In genomic region chr15:34342737-34343575, GRCh38 we compare ENCODE assay signal across 1 cellular context.
TF ChIP-seq lines count a peak whose summit lies in the region.

Gene NOP10 (minus strand): TSS chr15:34343136. CDS start chr15:34343073, 63 bp downstream.
Gene NUTM1 (plus strand): TSS chr15:34343315. CDS start chr15:34343697, 382 bp downstream.

TF ChIP-seq in K562, 482 proteins besides CTCF, POLR2A, EP300 and RAD21 (continued from another document and continues in another):
- no peak for TF ChIP-seq ZBTB43 (CRISPR knock-in tag; IDR thresholded peaks at IDR 0.05)
- 0 out of 2 replicates have a peak, but pooled peaks have one; percentile 19 for TF ChIP-seq ZNF384 (IDR thresholded peaks at IDR 0.05; ENCODE audit: low read depth, low read length)
- TF ChIP-seq PRPF4 (IDR thresholded peaks at IDR 0.05; ENCODE audit: insufficient read depth, low read depth, low read length, poor library complexity, severe bottlenecking) = no peak
- no peak for TF ChIP-seq ZNF778 (CRISPR knock-in tag; IDR thresholded peaks at IDR 0.05)
- TF ChIP-seq ZNF780A (CRISPR knock-in tag; IDR thresholded peaks at IDR 0.05) = no peak
- TF ChIP-seq ZNF165 (CRISPR knock-in tag; IDR thresholded peaks at IDR 0.05; ENCODE audit: borderline replicate concordance) = no peak
- peak; percentile 97 for TF ChIP-seq USF2 (CRISPR knock-in tag; IDR thresholded peaks at IDR 0.05)
- 0 out of 2 replicates have a peak, but pooled peaks have one; percentile 12 for TF ChIP-seq MEF2D (tag; conservative IDR thresholded peaks at IDR 0.05; ENCODE audit: low read depth)
- peak; percentile 57 for TF ChIP-seq SMC3 (conservative IDR thresholded peaks at IDR 0.05; ENCODE audit: insufficient read depth, low read depth, low read length)
- TF ChIP-seq ZBTB5 (IDR thresholded peaks at IDR 0.05) = peak; percentile 80
- TF ChIP-seq KLF13 (tag; IDR thresholded peaks at IDR 0.05; ENCODE audit: borderline replicate concordance, low read depth) = no peak
- TF ChIP-seq SMARCE1 (IDR thresholded peaks at IDR 0.05) = peak; percentile 71
- peak; percentile 94 for TF ChIP-seq ZBTB40 (IDR thresholded peaks at IDR 0.05)
- no peak for TF ChIP-seq ZBTB40 (CRISPR knock-in tag; IDR thresholded peaks at IDR 0.05)
- no peak for TF ChIP-seq ZNF561 (CRISPR knock-in tag; conservative IDR thresholded peaks at IDR 0.05)
- no peak for TF ChIP-seq HEY1 (CRISPR knock-in tag; IDR thresholded peaks at IDR 0.05; ENCODE audit: borderline replicate concordance)
- TF ChIP-seq FOXK1 (CRISPR knock-in tag; IDR thresholded peaks at IDR 0.05; ENCODE audit: borderline replicate concordance) = peak; percentile 67; the same call in 1 of the 2 replicates
- peak; percentile 79; the same call in 1 of the 2 replicates for TF ChIP-seq JUN (IDR thresholded peaks at IDR 0.05; ENCODE audit: borderline replicate concordance, low read depth, low read length)
- peak; percentile 58; the same call in 1 of the 2 replicates for TF ChIP-seq JUN (CRISPR knock-in tag; IDR thresholded peaks at IDR 0.05; ENCODE audit: borderline replicate concordance)
- no peak for TF ChIP-seq U2AF1 (optimal IDR thresholded peaks at IDR 0.05; ENCODE audit: low read depth, low read length)
- peak; percentile 50 to 52; a peak in 2 of 4 replicates for TF ChIP-seq ARNT (IDR thresholded peaks at IDR 0.05)
- TF ChIP-seq CHD4 (IDR thresholded peaks at IDR 0.05; ENCODE audit: insufficient read depth, insufficient replicate concordance, low read depth, low read length, poor library complexity, severe bottlenecking) = no peak
- TF ChIP-seq SRSF9 (IDR thresholded peaks at IDR 0.05; ENCODE audit: borderline replicate concordance, low read depth, low read length) = no peak
- peak; percentile 85 for TF ChIP-seq RBBP5 (IDR thresholded peaks at IDR 0.05; ENCODE audit: borderline replicate concordance, insufficient read depth, low read length, poor library complexity, severe bottlenecking)
- TF ChIP-seq ZNF232 (CRISPR knock-in tag; IDR thresholded peaks at IDR 0.05) = no peak; the same call in 1 of the 2 replicates
- TF ChIP-seq ADNP (tag; IDR thresholded peaks at IDR 0.05) = peak; percentile 90
- TF ChIP-seq PHB (CRISPR knock-in tag; IDR thresholded peaks at IDR 0.05) = no peak
- TF ChIP-seq ZNF655 (CRISPR knock-in tag; IDR thresholded peaks at IDR 0.05) = no peak
- peak; percentile 78 for TF ChIP-seq C11orf30 (IDR thresholded peaks at IDR 0.05; ENCODE audit: low read depth)
- TF ChIP-seq ZNF174 (CRISPR knock-in tag; IDR thresholded peaks at IDR 0.05) = no peak
- no peak for TF ChIP-seq ZFPM2 (CRISPR knock-in tag; IDR thresholded peaks at IDR 0.05)
- TF ChIP-seq MXI1 (IDR thresholded peaks at IDR 0.05; ENCODE audit: low read depth, low read length) = no peak
- peak; percentile 30; the same call in 1 of the 2 replicates for TF ChIP-seq DMBX1 (CRISPR knock-in tag; IDR thresholded peaks at IDR 0.05; ENCODE audit: borderline replicate concordance)
- TF ChIP-seq HOMEZ (CRISPR knock-in tag; IDR thresholded peaks at IDR 0.05) = no peak
- peak; percentile 74 for TF ChIP-seq FOXP1 (CRISPR knock-in tag; IDR thresholded peaks at IDR 0.05)
- TF ChIP-seq SMARCA4 (IDR thresholded peaks at IDR 0.05) = peak; percentile 81
- peak; percentile 96 to 97 for TF ChIP-seq MNT (conservative IDR thresholded peaks at IDR 0.05)
- TF ChIP-seq DACH1 (IDR thresholded peaks at IDR 0.05; ENCODE audit: partially characterized antibody) = no peak
- peak; percentile 42; the same call in 1 of the 2 replicates for TF ChIP-seq SPI1 (IDR thresholded peaks at IDR 0.05; ENCODE audit: borderline replicate concordance, low read depth, low read length)
- peak; percentile 83 for TF ChIP-seq MTA3 (IDR thresholded peaks at IDR 0.05; ENCODE audit: borderline replicate concordance)
